In the genomic region with DNA sequence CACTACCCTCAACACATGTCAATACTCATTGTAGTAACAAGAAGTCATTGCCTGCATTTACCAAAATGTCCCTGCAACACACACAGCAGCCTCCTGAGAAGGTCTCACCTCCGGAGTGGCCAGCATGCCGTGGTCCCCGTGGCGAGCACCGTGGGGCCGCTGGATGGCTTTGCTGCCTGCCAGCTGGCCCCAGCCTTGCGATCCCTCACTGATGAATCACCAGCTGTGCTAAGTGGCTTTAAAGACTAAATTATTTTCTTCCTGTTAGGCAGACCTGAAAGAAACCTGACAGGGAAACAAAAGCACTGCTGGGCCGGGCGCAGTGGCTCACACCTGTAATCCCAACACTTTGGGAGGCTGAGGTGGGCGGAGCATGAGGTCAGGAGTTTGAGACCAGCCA, we compare ENCODE assay signal across 15 cellular contexts.
DNase-seq lines count a peak whose midpoint lies in the region; ATAC-seq, FAIRE-seq and TF ChIP-seq lines count a peak whose summit lies in the region.
"Had no signal": no experiment of that assay in that cellular context is flagged by ENCODE, and none has a peak within 500 bp of the region (broad histone marks: within the 10 kb centered on the region; RNA-seq: fewer than 3 reads in every experiment).

No MANE protein-coding gene starts in this region.

- no peaks in the 10 kb centered on the region for H3K36me3 Mint-ChIP-seq in stimulated activated effector memory CD8-positive, alpha-beta T cell treated with anti-CD3 and anti-CD28 coated beads, Interleukin-12 subunit alpha, Interleukin-12 subunit beta, amount 100 ng/mL, for 72 hours

- H3K4me2 ChIP-seq in mammary epithelial cell (ENCODE audit: insufficient read depth, low read depth, low read length): no peak overlapping the region

- no peaks in the 10 kb centered on the region for H3K79me2 ChIP-seq in mammary epithelial cell (ENCODE audit: insufficient read depth, low read length)

- H3K4me1 ChIP-seq in adipocyte (ENCODE audit: control insufficient read depth, insufficient read depth, low read length) (peaks cover 38% of the 10 kb centered on the region), kidney (ENCODE audit: control insufficient read depth in 1 of 2, insufficient read depth in 1 of 2, low read depth in 1 of 2, low read length in 2 of 2) (no peaks in the 10 kb centered on the region), mammary epithelial cell (ENCODE audit: insufficient read depth, low read length) (peaks cover 19% of the 10 kb centered on the region)
- H3K4me1 ChIP-seq: pancreas, vagina had no signal

- H3K4me3 Mint-ChIP-seq in stimulated activated effector memory CD8-positive, alpha-beta T cell treated with anti-CD3 and anti-CD28 coated beads, Interleukin-12 subunit alpha, Interleukin-12 subunit beta, amount 100 ng/mL, for 72 hours: no peak overlapping the region
- H3K4me3 Mint-ChIP-seq: activated T-helper 1 cell treated with anti-CD3 and anti-CD28 coated beads, Interleukin-12 subunit alpha, Interleukin-12 subunit beta, Interleukin-2, Interleukin-4 antibody, amounts not matched to agents 30 ng/mL and 10 ng/mL and 1 ng/mL, durations not matched to agents 14 hours and 24 hours and 36 hours had no signal

- CTCF ChIA-PET in mammary epithelial cell (lab: Charles Lee; ENCODE audit: low non-redundant PET): no interaction called here

- H3K27ac ChIP-seq in kidney (ENCODE audit: low read depth in 2 of 2, low read length in 2 of 2) (no peak overlapping the region), mammary epithelial cell (ENCODE audit: insufficient read depth, low read depth, low read length) (no peak overlapping the region)
- H3K27ac ChIP-seq: dorsolateral prefrontal cortex, pancreas, vagina had no signal

- H3K27me3 ChIP-seq in adipocyte (replicated peaks; ENCODE audit: control insufficient read depth, insufficient read depth, low read length) (no peaks in the 10 kb centered on the region), mammary epithelial cell (ENCODE audit: insufficient read depth, low read length) (no peaks in the 10 kb centered on the region)
- H3K27me3 ChIP-seq: dorsolateral prefrontal cortex, pancreas, vagina had no signal

- H4K20me1 ChIP-seq in mammary epithelial cell (ENCODE audit: insufficient read depth, low read length): no peaks in the 10 kb centered on the region

- H3K9ac ChIP-seq in adipocyte (ENCODE audit: low read length) (peak overlapping the region; percentile 24), kidney (ENCODE audit: low read length in 2 of 2) (no peak overlapping the region), mammary epithelial cell (ENCODE audit: insufficient read depth, low read length) (no peak overlapping the region)

- dilution Hi-C loops in mammary epithelial cell (cut with HindIII; ENCODE audit: low sequenced_read_pairs): no loop called here

- WGBS in mammary epithelial cell (ENCODE audit: low coverage, missing lambda C conversion rate): 95% methylated on average over 7 of the region's 10 CpGs

- FAIRE-seq in kidney (lab: Jason Lieb, UNC): no peak
- FAIRE-seq: pancreas had no signal

- H3K4me1 Mint-ChIP-seq in stimulated activated effector memory CD8-positive, alpha-beta T cell treated with anti-CD3 and anti-CD28 coated beads, Interleukin-12 subunit alpha, Interleukin-12 subunit beta, amount 100 ng/mL, for 72 hours: no peaks in the 10 kb centered on the region

- H3K27ac Mint-ChIP-seq in stimulated activated effector memory CD8-positive, alpha-beta T cell treated with anti-CD3 and anti-CD28 coated beads, Interleukin-12 subunit alpha, Interleukin-12 subunit beta, amount 100 ng/mL, for 72 hours: no peak overlapping the region
- H3K27ac Mint-ChIP-seq: activated T-helper 1 cell treated with anti-CD3 and anti-CD28 coated beads, Interleukin-12 subunit alpha, Interleukin-12 subunit beta, Interleukin-2, Interleukin-4 antibody, amounts not matched to agents 30 ng/mL and 10 ng/mL and 1 ng/mL, durations not matched to agents 14 hours and 24 hours and 36 hours had no signal

- in situ Hi-C loops in mammary epithelial cell (cut with MboI; ENCODE audit: low sequenced_read_pairs in 2 of 2): no loop called here

- BruUV-seq in mammary epithelial cell (replicated peaks; lab: Mats Ljungman, UMichigan): no TSS peak

- no peaks in the 10 kb centered on the region for H3K9me3 Mint-ChIP-seq in stimulated activated effector memory CD8-positive, alpha-beta T cell treated with anti-CD3 and anti-CD28 coated beads, Interleukin-12 subunit alpha, Interleukin-12 subunit beta, amount 100 ng/mL, for 72 hours
- H3K9me3 Mint-ChIP-seq: activated T-helper 1 cell treated with anti-CD3 and anti-CD28 coated beads, Interleukin-12 subunit alpha, Interleukin-12 subunit beta, Interleukin-2, Interleukin-4 antibody, amounts not matched to agents 30 ng/mL and 10 ng/mL and 1 ng/mL, durations not matched to agents 14 hours and 24 hours and 36 hours had no signal

- H3K9me3 ChIP-seq in adipocyte (ENCODE audit: control insufficient read depth, low read length) (no peaks in the 10 kb centered on the region), kidney (ENCODE audit: control insufficient read depth in 1 of 2, low read length in 2 of 2) (no peaks in the 10 kb centered on the region), mammary epithelial cell (replicated peaks; ENCODE audit: insufficient read depth, low read length) (no peaks in the 10 kb centered on the region)
- H3K9me3 ChIP-seq: pancreas, vagina had no signal

- intact Hi-C loops in kidney (cut with DNase I) (no loop called here), mammary epithelial cell (cut with micrococcal nuclease) (no loop called here)

- TF ChIP-seq CTCF in kidney (IDR thresholded peaks at IDR 0.05; ENCODE audit: borderline replicate concordance, extremely low read depth, insufficient read depth) (no peak), mammary epithelial cell (conservative IDR thresholded peaks at IDR 0.05 in 1 of 2, IDR thresholded peaks at IDR 0.05 in 1 of 2; ENCODE audit: extremely low read depth in 1 of 2, insufficient read depth in 1 of 2, low read depth in 1 of 2, low read length in 2 of 2) (no peak)

- H3K36me3 ChIP-seq in adipocyte (ENCODE audit: control insufficient read depth, insufficient read depth, low read length, severe bottlenecking) (no peaks in the 10 kb centered on the region), kidney (ENCODE audit: control insufficient read depth in 1 of 2, insufficient read depth in 2 of 2, low read length in 2 of 2) (no peaks in the 10 kb centered on the region), mammary epithelial cell (ENCODE audit: insufficient read depth, low read length) (no peaks in the 10 kb centered on the region)
- H3K36me3 ChIP-seq: pancreas, vagina had no signal

- ATAC-seq in stimulated activated effector memory CD8-positive, alpha-beta T cell treated with anti-CD3 and anti-CD28 coated beads, Interleukin-12 subunit alpha, Interleukin-12 subunit beta, amount 100 ng/mL, for 72 hours: no peak
- ATAC-seq: pancreas had no signal

- peak; percentile 43 for DNase-seq in AG08395 (ENCODE audit: low spot score)
- peak; percentile 25 for DNase-seq in HT1080 (ENCODE audit: low read depth)
- DNase-seq in adipocyte (ENCODE audit: low read depth): no peak
- DNase-seq in kidney: peak; percentile 45
- DNase-seq in stimulated activated effector memory CD8-positive, alpha-beta T cell treated with anti-CD3 and anti-CD28 coated beads, Interleukin-12 subunit alpha, Interleukin-12 subunit beta, amount 100 ng/mL, for 72 hours (ENCODE audit: low spot score in 2 of 2): no peak
- DNase-seq in mammary epithelial cell: no peak
- DNase-seq in COLO668 (lab: John Stamatoyannopoulos, UW; ENCODE audit: unreplicated experiment): no peak
- no peak for DNase-seq in mesenteric fat pad (ENCODE audit: low spot score)
- DNase-seq: activated CD4-positive, alpha-beta T cell treated with anti-CD3 and anti-CD28 coated beads, Interleukin-2, amount 50 U/mL, for 48 hours; amygdala; dorsolateral prefrontal cortex; NCI-H2171 treated with DMSO at 0.1 percent for 48 hours; pancreas had no signal

- no peak overlapping the region for H3K4me3 ChIP-seq in adipocyte (ENCODE audit: low read length)
- no peak overlapping the region for H3K4me3 ChIP-seq in kidney (ENCODE audit: low read length in 2 of 2)
- H3K4me3 ChIP-seq in mammary epithelial cell (replicated peaks in 1 of 3; ENCODE audit: insufficient read depth in 1 of 3, low read depth in 2 of 3, low read length in 3 of 3): no peak overlapping the region
- H3K4me3 ChIP-seq: dorsolateral prefrontal cortex, pancreas, vagina had no signal

- no peak overlapping the region for H2AFZ ChIP-seq in mammary epithelial cell (ENCODE audit: low read depth, low read length)

Comparison
In these comparisons a context has a peak if more than half of its experiments do, and no peak if none do; other contexts are left out.
1. DNase-seq: peak in AG08395 (single experiment), HT1080 (single experiment) and kidney (single experiment); none in adipocyte (single experiment), stimulated activated effector memory CD8-positive, alpha-beta T cell treated with anti-CD3 and anti-CD28 coated beads, Interleukin-12 subunit alpha, Interleukin-12 subunit beta, amount 100 ng/mL, for 72 hours (0 of 2), mammary epithelial cell (single experiment), COLO668 (single experiment) and mesenteric fat pad (single experiment).